11 cellular contexts compared by ENCODE assay signal in the genomic region with DNA sequence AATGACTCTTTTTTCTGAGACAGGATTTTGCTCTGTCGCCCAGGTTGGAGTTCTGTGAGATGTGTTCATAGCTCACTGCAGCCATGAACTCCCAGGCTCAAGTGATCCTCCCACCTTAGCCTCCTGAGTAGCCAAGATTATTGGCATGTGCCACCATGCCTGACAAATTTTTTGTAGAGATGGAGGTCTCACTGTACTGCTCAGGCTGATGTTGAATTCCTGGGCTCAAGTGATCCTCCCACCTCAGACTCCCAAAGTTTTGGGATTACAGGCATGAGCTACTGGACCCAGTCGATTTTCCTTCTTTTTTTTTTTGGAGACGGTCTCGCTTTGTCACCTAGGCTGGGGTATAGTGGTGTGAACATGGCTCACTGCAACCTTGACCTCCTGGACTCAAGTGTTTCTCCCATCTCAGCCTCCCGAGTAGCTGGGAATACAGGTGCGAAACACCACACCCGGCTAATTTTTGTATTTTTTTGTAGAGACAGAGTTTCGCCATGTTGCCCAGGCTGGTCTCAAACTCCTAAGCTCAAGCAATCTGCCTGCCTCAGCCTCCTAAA. TPM values are rescaled to one million over a fixed set of nuclear protein-coding genes. Genes with fewer than 3 reads are reported as not detected.
DNase-seq lines count a peak whose midpoint lies in the region; ATAC-seq, FAIRE-seq and TF ChIP-seq lines count a peak whose summit lies in the region.
"Had no signal": no experiment of that assay in that cellular context is flagged by ENCODE, and none has a peak within 500 bp of the region (broad histone marks: within the 10 kb centered on the region; RNA-seq: fewer than 3 reads in every experiment).

No MANE protein-coding gene starts in this region.

- H3K27me3 Mint-ChIP-seq in chondrocyte (ENCODE audit: low read depth): no peaks in the 10 kb centered on the region
- H3K27me3 Mint-ChIP-seq in nephron progenitor cell (ENCODE audit: low read depth, poor library complexity): no peaks in the 10 kb centered on the region
- H3K27me3 Mint-ChIP-seq: activated B cell treated with CpG ODN at 0.5 μM for 24 hours had no signal

- intact Hi-C loops in Right ventricle myocardium inferior (cut with DNase I) (no loop called here), aorta (cut with DNase I) (no loop called here)

- H3K36me3 ChIP-seq in right atrium auricular region: no peaks in the 10 kb centered on the region
- H3K36me3 ChIP-seq in aorta (ENCODE audit: control insufficient read depth in 1 of 2, insufficient read depth in 2 of 2, low read length in 1 of 2): peaks cover 0 to 3% of the 10 kb centered on the region in 2 donors
- H3K36me3 ChIP-seq: BE2C had no signal

- H3K4me1 Mint-ChIP-seq in chondrocyte (ENCODE audit: low read depth) (peaks cover 63% of the 10 kb centered on the region), nephron progenitor cell (peaks cover 38% of the 10 kb centered on the region)

- H3K9me3 ChIP-seq in right atrium auricular region (no peaks in the 10 kb centered on the region), aorta (ENCODE audit: control insufficient read depth, low read length) (no peaks in the 10 kb centered on the region)
- H3K9me3 ChIP-seq: BE2C had no signal

- H3K36me3 Mint-ChIP-seq in chondrocyte (ENCODE audit: low read depth) (peaks cover 18% of the 10 kb centered on the region), nephron progenitor cell (ENCODE audit: low read depth) (peaks cover 37% of the 10 kb centered on the region)

- FAIRE-seq in GM19239 (lab: Jason Lieb, UNC): no peak
- FAIRE-seq: colon had no signal

- H3K4me3 ChIP-seq in right atrium auricular region (no peak overlapping the region), aorta (ENCODE audit: low read length in 2 of 2) (no peak overlapping the region)

- H3K27me3 ChIP-seq in right atrium auricular region: no peaks in the 10 kb centered on the region
- no peaks in the 10 kb centered on the region for H3K27me3 ChIP-seq in aorta (ENCODE audit: control insufficient read depth in 1 of 2, insufficient read depth in 2 of 2, low read length in 1 of 2)
- H3K27me3 ChIP-seq: BE2C had no signal

- no peaks in the 10 kb centered on the region for H3K9me3 Mint-ChIP-seq in chondrocyte (ENCODE audit: low read depth)
- H3K9me3 Mint-ChIP-seq in nephron progenitor cell: no peaks in the 10 kb centered on the region
- H3K9me3 Mint-ChIP-seq: activated B cell treated with CpG ODN at 0.5 μM for 24 hours had no signal

- no peak for TF ChIP-seq CTCF in right atrium auricular region (IDR thresholded peaks at IDR 0.05)
- no peak for TF ChIP-seq CTCF in chondrocyte (IDR thresholded peaks at IDR 0.05)
- TF ChIP-seq CTCF in nephron progenitor cell (IDR thresholded peaks at IDR 0.05): no peak

- H3K4me3 Mint-ChIP-seq in chondrocyte (ENCODE audit: unreplicated experiment): no peak overlapping the region
- H3K4me3 Mint-ChIP-seq in nephron progenitor cell: no peak overlapping the region
- H3K4me3 Mint-ChIP-seq: activated B cell treated with CpG ODN at 0.5 μM for 24 hours had no signal

- no peak for TF ChIP-seq POLR2A in erythroblast (IDR thresholded peaks at IDR 0.05; ENCODE audit: low read length)

- H3K27ac Mint-ChIP-seq in chondrocyte (ENCODE audit: unreplicated experiment) (peak overlapping the region; percentile 99), nephron progenitor cell (peak overlapping the region; percentile 72)

- no peak for ATAC-seq in Right ventricle myocardium inferior
- no peak for ATAC-seq in aorta (ENCODE audit: low FRiP score)

- H3K4me1 ChIP-seq in right atrium auricular region: peaks cover 0 to 86% of the 10 kb centered on the region in 2 donors
- peaks cover 5 to 12% of the 10 kb centered on the region in 2 donors for H3K4me1 ChIP-seq in aorta (ENCODE audit: control insufficient read depth in 1 of 2, insufficient read depth in 2 of 2, low read length in 2 of 2)
- H3K4me1 ChIP-seq: BE2C had no signal

- WGBS in aorta, 2 donors: 90 to 92% methylated on average over 8 of the region's 8 CpGs

- DNase-seq in right atrium auricular region (ENCODE audit: low spot score): no peak
- no peak for DNase-seq in Right ventricle myocardium inferior (ENCODE audit: missing footprints)
- no peak for DNase-seq in chondrocyte (ENCODE audit: low spot score)
- DNase-seq in nephron progenitor cell: no peak
- no peak for DNase-seq in aorta
- no peak for DNase-seq in GM19239 (ENCODE audit: insufficient read length, low spot score)
- no peak for DNase-seq in erythroblast (lab: John Stamatoyannopoulos, UW)
- no peak for DNase-seq in hippocampal formation (lab: John Stamatoyannopoulos, UW)
- DNase-seq: activated B cell treated with CpG ODN at 0.5 μM for 24 hours, BE2C had no signal

- peak overlapping the region; percentile 73 to 88 for H3K27ac ChIP-seq in right atrium auricular region
- peak overlapping the region; percentile 72 to 98 for H3K27ac ChIP-seq in aorta (ENCODE audit: low read depth in 1 of 2, low read length in 2 of 2)

RNA-seq across cellular contexts. Expression of a gene that starts 24.3 kb away (rescaled TPM):
- total RNA-seq in right atrium auricular region (10 to 100 TPM; 84.2 to 93.5 TPM), Right ventricle myocardium inferior (55.2 TPM), chondrocyte (55.9 to 96.1 TPM (median 90.7 TPM) in 3 replicates), aorta (100 to 1,000 TPM in 1 of 2 donors, 10 to 100 TPM in 1; 69.1 to 107 TPM)
- polyA plus RNA-seq in aorta: 100 to 1,000 TPM; 103 to 104 TPM

RNA-seq across cellular contexts. Expression of a gene that starts 40.8 kb away (rescaled TPM):
- total RNA-seq in right atrium auricular region (1 to 10 TPM in 1 of 2 donors, under 1 TPM in 1; 0.20 to 2.9 TPM), Right ventricle myocardium inferior (1.2 TPM), chondrocyte (20.2 to 51.0 TPM (median 49.6 TPM) in 3 replicates), aorta (1 to 10 TPM in 1 of 2 donors, under 1 TPM in 1; 0.75 to 2.1 TPM)
- polyA plus RNA-seq in aorta: 1 to 10 TPM; 1.6 to 5.4 TPM
